ENCODE assay signal across 19 cellular contexts in the genomic region with DNA sequence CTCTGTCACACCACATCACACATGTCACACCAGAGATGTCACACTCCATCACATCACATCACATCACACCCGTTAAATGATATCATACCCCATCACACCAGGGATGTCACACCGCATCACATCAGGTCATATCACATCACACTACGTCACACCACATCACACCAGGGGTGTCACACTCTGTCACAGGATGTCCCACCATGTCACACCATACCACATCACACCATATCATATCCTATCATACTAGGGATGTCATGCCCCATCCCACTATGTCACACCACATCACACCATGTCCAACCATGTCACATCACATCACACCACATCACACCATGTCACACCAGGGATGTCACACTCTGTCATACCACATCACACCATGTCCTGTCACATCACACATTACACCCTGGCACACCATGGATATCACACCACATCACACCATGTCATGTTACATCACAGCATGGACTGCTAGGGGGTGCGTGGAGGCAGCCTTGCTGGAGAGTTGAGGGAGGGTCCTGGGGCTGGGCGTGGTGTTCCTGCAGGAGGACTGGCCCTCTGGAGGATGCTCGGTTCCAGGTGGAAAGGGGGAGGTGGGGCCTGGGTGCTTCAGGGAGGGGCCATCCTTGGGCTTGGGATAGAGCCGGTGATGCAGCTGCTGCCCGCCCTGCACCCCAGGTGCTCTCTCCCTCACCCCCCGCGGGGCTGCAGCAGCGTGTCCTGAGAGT.
DNase-seq lines count a peak whose midpoint lies in the region; ATAC-seq, FAIRE-seq and TF ChIP-seq lines count a peak whose summit lies in the region.
"Had no signal": no experiment of that assay in that cellular context is flagged by ENCODE, and none has a peak within 500 bp of the region (broad histone marks: within the 10 kb centered on the region; RNA-seq: fewer than 3 reads in every experiment).

No MANE protein-coding gene starts in this region.

- BruUV-seq in HepG2 (replicated peaks; lab: Mats Ljungman, UMichigan): no TSS peak

- H3K4me3 Mint-ChIP-seq in endothelial cell (ENCODE audit: unreplicated experiment) (peak overlapping the region; percentile 43), natural killer cell (no peak overlapping the region)
- H3K4me3 Mint-ChIP-seq in activated T-cell treated with anti-CD3 and anti-CD28 coated beads, Interleukin-2, amount 50 U/mL, for 72 hours: no peak overlapping the region
- H3K4me3 Mint-ChIP-seq: CD8-positive, alpha-beta T cell had no signal

- H3K9me3 Mint-ChIP-seq in endothelial cell (ENCODE audit: unreplicated experiment) (peaks cover 34% of the 10 kb centered on the region), natural killer cell (peaks cover 8 to 12% of the 10 kb centered on the region in 2 donors)
- peaks cover 16 to 18% of the 10 kb centered on the region in 2 donors for H3K9me3 Mint-ChIP-seq in activated T-cell treated with anti-CD3 and anti-CD28 coated beads, Interleukin-2, amount 50 U/mL, for 72 hours

- ATAC-seq in HepG2 (no peak), right lobe of liver (no peak), natural killer cell (peak in 2 of 3 donors; percentile 34 to 37), HG03439 (IDR thresholded peaks at IDR 0.05; ENCODE audit: unreplicated experiment) (no peak), GM18867 (IDR thresholded peaks at IDR 0.05; ENCODE audit: unreplicated experiment) (no peak)
- no peak for ATAC-seq in activated T-cell treated with anti-CD3 and anti-CD28 coated beads, Interleukin-2, amount 50 U/mL, for 72 hours (replicated peaks in 1 of 2)
- ATAC-seq: CD8-positive, alpha-beta T cell had no signal

- H3K27ac ChIP-seq in HepG2 (ENCODE audit: extremely low read length, insufficient read depth, low read length) (no peak overlapping the region), right lobe of liver (no peak overlapping the region)
- H3K27ac ChIP-seq: BLaER1, KMS-11 had no signal

- TF ChIP-seq RAD21 in HepG2 (CRISPR knock-in tag; IDR thresholded peaks at IDR 0.05): no peak

- H3K4me1 ChIP-seq in HepG2 (ENCODE audit: insufficient read depth, low read length): no peaks in the 10 kb centered on the region
- H3K4me1 ChIP-seq in right lobe of liver: peaks cover 0 to 13% (median 2%) of the 10 kb centered on the region in 4 donors
- H3K4me1 ChIP-seq: BLaER1, HAP-1 had no signal

- no peak overlapping the region for H2AFZ ChIP-seq in HepG2 (ENCODE audit: low read length)

- POLR2A ChIA-PET in HepG2 (lab: Yijun Ruan, JAX): no interaction called here

- no peak for TF ChIP-seq POLR2A in HepG2 (IDR thresholded peaks at IDR 0.05; ENCODE audit: insufficient read depth in 1 of 2, low read depth in 2 of 2, low read length in 2 of 2)
- no peak for TF ChIP-seq POLR2A in right lobe of liver (IDR thresholded peaks at IDR 0.05)

- in situ Hi-C loops in HepG2 (cut with HindIII; ENCODE audit: extremely low pct_ligation_motif_present, low pct_unique_long_range_greater_than_20kb): no loop called here

- intact Hi-C loops in HepG2 (cut with micrococcal nuclease; ENCODE audit: unreplicated experiment): no loop called here
- intact Hi-C loops in right lobe of liver (cut with DNase I): no loop called here
- intact Hi-C loops in natural killer cell (cut with micrococcal nuclease): no loop called here

- peaks cover 0 to 11% of the 10 kb centered on the region in 2 experiments; a peak in 4 of 5 replicates for H3K27me3 ChIP-seq in HepG2 (ENCODE audit: control insufficient read depth in 1 of 2, insufficient read depth in 2 of 2, low read length in 2 of 2)
- no peaks in the 10 kb centered on the region for H3K27me3 ChIP-seq in right lobe of liver
- H3K27me3 ChIP-seq: BLaER1 had no signal

- H3K36me3 Mint-ChIP-seq in endothelial cell (ENCODE audit: low read depth, unreplicated experiment) (peaks cover 26% of the 10 kb centered on the region), natural killer cell (no peaks in the 10 kb centered on the region)
- peaks cover 1 to 17% of the 10 kb centered on the region in 2 donors for H3K36me3 Mint-ChIP-seq in activated T-cell treated with anti-CD3 and anti-CD28 coated beads, Interleukin-2, amount 50 U/mL, for 72 hours (ENCODE audit: insufficient read depth in 2 of 2)
- H3K36me3 Mint-ChIP-seq: CD8-positive, alpha-beta T cell had no signal

- peaks cover 14% of the 10 kb centered on the region for H3K27me3 Mint-ChIP-seq in endothelial cell (ENCODE audit: unreplicated experiment)
- H3K27me3 Mint-ChIP-seq in natural killer cell (ENCODE audit: low read depth in 2 of 2): peaks cover 0 to 12% of the 10 kb centered on the region in 2 donors
- H3K27me3 Mint-ChIP-seq in activated T-cell treated with anti-CD3 and anti-CD28 coated beads, Interleukin-2, amount 50 U/mL, for 72 hours (ENCODE audit: low read depth): no peaks in the 10 kb centered on the region

- FAIRE-seq in HepG2 (lab: Jason Lieb, UNC): no peak
- FAIRE-seq: D721Med had no signal

- no peak overlapping the region for H3K4me2 ChIP-seq in HepG2 (ENCODE audit: low read depth, low read length)
- H3K4me2 ChIP-seq: BLaER1, KMS-11 had no signal

- no peak for TF ChIP-seq CTCF in HepG2 (CRISPR knock-in tag; IDR thresholded peaks at IDR 0.05)
- TF ChIP-seq CTCF in right lobe of liver (IDR thresholded peaks at IDR 0.05): no peak
- no peak for TF ChIP-seq CTCF in endothelial cell (IDR thresholded peaks at IDR 0.05; ENCODE audit: unreplicated experiment)
- no peak for TF ChIP-seq CTCF in natural killer cell (IDR thresholded peaks at IDR 0.05)

- H3K27ac Mint-ChIP-seq in endothelial cell (ENCODE audit: unreplicated experiment) (no peak overlapping the region), natural killer cell (no peak overlapping the region)
- no peak overlapping the region for H3K27ac Mint-ChIP-seq in activated T-cell treated with anti-CD3 and anti-CD28 coated beads, Interleukin-2, amount 50 U/mL, for 72 hours
- H3K27ac Mint-ChIP-seq: CD8-positive, alpha-beta T cell had no signal

- H4K20me1 ChIP-seq in HepG2 (ENCODE audit: insufficient read depth, low read length): no peaks in the 10 kb centered on the region
- H4K20me1 ChIP-seq: BLaER1 had no signal

- no peaks in the 10 kb centered on the region for H3K79me2 ChIP-seq in HepG2 (ENCODE audit: insufficient read depth, low read length)

- CTCF ChIA-PET in HepG2 (lab: Yijun Ruan, JAX; ENCODE audit: low intra/inter-chr PET ratio, low total read pairs): no interaction called here

- TF ChIP-seq EP300 in HepG2 (IDR thresholded peaks at IDR 0.05; ENCODE audit: low read depth in 2 of 2, low read length in 2 of 2) (no peak), HepG2 (CRISPR knock-in tag; IDR thresholded peaks at IDR 0.05; ENCODE audit: borderline replicate concordance) (no peak)

- no peak overlapping the region for H3K9ac ChIP-seq in HepG2 (ENCODE audit: insufficient read depth, low read depth, low read length)
- H3K9ac ChIP-seq: BLaER1, KMS-11 had no signal

- DNase-seq in HepG2 (ENCODE audit: low spot score) (no peak), right lobe of liver (no peak), endothelial cell (ENCODE audit: low spot score) (no peak), natural killer cell (no peak), GF-D8 (lab: John Stamatoyannopoulos, UW) (no peak)
- DNase-seq in activated T-cell treated with anti-CD3 and anti-CD28 coated beads, Interleukin-2, amount 50 U/mL, for 72 hours: no peak
- DNase-seq: CD8-positive, alpha-beta T cell; NCI-H1436; NCI-H2029; NCI-H2171; NCI-H446; NCI-H748 treated with DMSO at 0.1 percent for 48 hours; OCI-M1 had no signal

- H3K4me1 Mint-ChIP-seq in endothelial cell (ENCODE audit: unreplicated experiment) (peaks cover 3% of the 10 kb centered on the region), natural killer cell (peaks cover 0 to 9% of the 10 kb centered on the region in 2 donors)
- H3K4me1 Mint-ChIP-seq in activated T-cell treated with anti-CD3 and anti-CD28 coated beads, Interleukin-2, amount 50 U/mL, for 72 hours (ENCODE audit: low read depth): no peaks in the 10 kb centered on the region

- H3K9me3 ChIP-seq in HepG2 (ENCODE audit: low read length) (no peaks in the 10 kb centered on the region), right lobe of liver (no peaks in the 10 kb centered on the region)
- H3K9me3 ChIP-seq: HAP-1 had no signal

- H3K36me3 ChIP-seq in HepG2 (replicated peaks in 1 of 2; ENCODE audit: control insufficient read depth in 1 of 2, insufficient read depth in 2 of 2, low read length in 2 of 2): no peaks in the 10 kb centered on the region
- no peaks in the 10 kb centered on the region for H3K36me3 ChIP-seq in right lobe of liver
- H3K36me3 ChIP-seq: BLaER1, HAP-1 had no signal

- H3K4me3 ChIP-seq in HepG2 (replicated peaks in 1 of 3; ENCODE audit: insufficient read depth in 1 of 3, low read depth in 2 of 3, low read length in 3 of 3): no peak overlapping the region
- H3K4me3 ChIP-seq in right lobe of liver: no peak overlapping the region
- H3K4me3 ChIP-seq: BLaER1, HAP-1 had no signal

- WGBS in HepG2 (ENCODE audit: low lambda C conversion rate): 0% methylated on average over 5 of the region's 11 CpGs
- WGBS in right lobe of liver (ENCODE audit: insufficient coverage, low coverage, low lambda C conversion rate, missing lambda C conversion rate): 82% methylated on average over 4 of the region's 11 CpGs

TF ChIP-seq in HepG2, 621 proteins besides CTCF, POLR2A, EP300 and RAD21:
- TF ChIP-seq ZNF367 (CRISPR knock-in tag; IDR thresholded peaks at IDR 0.05; ENCODE audit: borderline replicate concordance): no peak
- TF ChIP-seq CREB1 (IDR thresholded peaks at IDR 0.05): peak; percentile 92
- TF ChIP-seq CREB1 (CRISPR knock-in tag; IDR thresholded peaks at IDR 0.05): no peak

Comparison
In these comparisons a context has a peak if more than half of its experiments do, and no peak if none do; other contexts are left out.
1. ATAC-seq: peak in natural killer cell (2 of 3); none in HepG2 (single experiment), right lobe of liver (0 of 4), HG03439 (single experiment), activated T-cell treated with anti-CD3 and anti-CD28 coated beads, Interleukin-2, amount 50 U/mL, for 72 hours (0 of 2) and GM18867 (single experiment).